ENCODE assay signal across 21 cellular contexts in the genomic region with DNA sequence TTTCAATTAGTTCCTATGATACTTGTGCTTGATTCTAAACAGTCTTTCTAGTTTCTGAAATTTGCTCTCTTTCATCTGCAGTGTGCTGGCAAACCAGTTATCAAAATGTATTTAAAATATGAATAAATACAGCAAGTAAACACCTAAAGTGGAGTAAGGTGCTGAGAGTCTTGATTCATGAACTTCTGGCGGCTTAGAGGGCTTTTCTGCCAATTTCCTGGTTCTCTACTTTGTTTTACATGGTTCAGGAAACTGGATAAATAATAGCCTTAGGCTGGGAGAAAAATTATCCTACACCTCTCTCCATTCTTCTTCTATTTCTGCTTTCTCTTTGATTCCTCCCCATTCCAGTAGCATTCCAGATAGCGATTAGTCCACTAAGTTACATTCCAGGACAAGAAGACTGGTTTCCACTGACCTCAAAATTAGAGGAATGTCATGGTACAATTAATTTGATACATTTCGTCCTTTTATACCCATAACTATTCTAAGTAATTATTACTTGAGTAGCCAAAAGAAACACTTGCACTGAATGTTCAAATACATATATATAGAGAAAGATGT. TPM values are rescaled to one million over a fixed set of nuclear protein-coding genes. Genes with fewer than 3 reads are reported as not detected.
DNase-seq lines count a peak whose midpoint lies in the region; FAIRE-seq and TF ChIP-seq lines count a peak whose summit lies in the region.
"Had no signal": no experiment of that assay in that cellular context is flagged by ENCODE, and none has a peak within 500 bp of the region (broad histone marks: within the 10 kb centered on the region; RNA-seq: fewer than 3 reads in every experiment).

No MANE protein-coding gene starts in this region.

- peaks cover 15% of the 10 kb centered on the region for H3K4me1 ChIP-seq in OCI-LY7 (ENCODE audit: insufficient read depth, low read length, poor library complexity, severe bottlenecking)
- peaks cover 2% of the 10 kb centered on the region for H3K4me1 ChIP-seq in endothelial cell of umbilical vein (ENCODE audit: control insufficient read depth, extremely low read depth, insufficient read depth, low read length)
- peaks cover 11% of the 10 kb centered on the region for H3K4me1 ChIP-seq in osteoblast (ENCODE audit: insufficient read depth, low read length)

- TF ChIP-seq CTCF in OCI-LY7 (conservative IDR thresholded peaks at IDR 0.05; ENCODE audit: low read length) = no peak
- TF ChIP-seq CTCF in endothelial cell of umbilical vein (IDR thresholded peaks at IDR 0.05; ENCODE audit: extremely low read depth in 1 of 2, insufficient read depth in 1 of 2, low read depth in 1 of 2, low read length in 2 of 2) = no peak
- no peak for TF ChIP-seq CTCF in osteoblast (IDR thresholded peaks at IDR 0.05; ENCODE audit: extremely low read depth, low read depth, low read length)

- no peaks in the 10 kb centered on the region for H3K9me2 ChIP-seq in OCI-LY7 (ENCODE audit: insufficient read depth, low read length)

- POLR2A ChIA-PET in OCI-LY7 (lab: Charles Lee) (interaction anchor here (0.6 to 1.2 kb wide), 2 partner anchors 24 to 245 kb away, joined by 3 to 5 read pairs; no protein-coding TSS in a partner anchor), endothelial cell of umbilical vein (lab: Charles Lee) (no interaction called here)

- H3K27me3 ChIP-seq in endothelial cell of umbilical vein (ENCODE audit: control insufficient read depth in 2 of 2, insufficient read depth in 2 of 2, low read length in 2 of 2) (no peaks in the 10 kb centered on the region), osteoblast (ENCODE audit: insufficient read depth, low read length) (no peaks in the 10 kb centered on the region)
- H3K27me3 ChIP-seq: dorsolateral prefrontal cortex, heart right ventricle, MG63, sigmoid colon had no signal

- CTCF ChIA-PET in OCI-LY7 (lab: Charles Lee; ENCODE audit: unreplicated experiment) (no interaction called here), endothelial cell of umbilical vein (lab: Charles Lee) (interaction anchor here (0.6 to 1.4 kb wide), 2 partner anchors 36 to 54 kb away, joined by 3 to 4 read pairs; no protein-coding TSS in a partner anchor)

- no peak overlapping the region for H2AFZ ChIP-seq in OCI-LY7 (ENCODE audit: low read length)
- no peak overlapping the region for H2AFZ ChIP-seq in endothelial cell of umbilical vein (ENCODE audit: low read depth, low read length)
- no peak overlapping the region for H2AFZ ChIP-seq in osteoblast (ENCODE audit: low read length)

- dilution Hi-C loops in endothelial cell of umbilical vein (cut with MboI; ENCODE audit: extremely low pct_ligation_motif_present, low sequenced_read_pairs) = no loop called here

- H3K9ac ChIP-seq in endothelial cell of umbilical vein (replicated peaks; ENCODE audit: extremely low read depth, insufficient read depth, low read length) = no peak overlapping the region

- TF ChIP-seq POLR2A in endothelial cell of umbilical vein (IDR thresholded peaks at IDR 0.05; ENCODE audit: low read depth, low read length) = no peak

- BruUV-seq in OCI-LY7 (replicated peaks; lab: Mats Ljungman, UMichigan) = TSS peak; percentile 1
- BruUV-seq in endothelial cell of umbilical vein (replicated peaks; lab: Mats Ljungman, UMichigan) = no TSS peak

- H3K36me3 ChIP-seq in OCI-LY7 (ENCODE audit: insufficient read depth, low read length) (no peaks in the 10 kb centered on the region), endothelial cell of umbilical vein (ENCODE audit: control insufficient read depth in 2 of 2, extremely low read depth in 1 of 2, insufficient read depth in 2 of 2, low read length in 2 of 2) (no peaks in the 10 kb centered on the region), osteoblast (ENCODE audit: insufficient read depth, low read length) (no peaks in the 10 kb centered on the region)
- H3K36me3 ChIP-seq: heart right ventricle, MG63, sigmoid colon had no signal

- H3K9me3 ChIP-seq in OCI-LY7 (ENCODE audit: low read length) = no peaks in the 10 kb centered on the region
- H3K9me3 ChIP-seq in endothelial cell of umbilical vein (replicated peaks; ENCODE audit: control insufficient read depth, insufficient read depth, low read length) = no peaks in the 10 kb centered on the region
- H3K9me3 ChIP-seq in osteoblast (ENCODE audit: low read depth, low read length) = no peaks in the 10 kb centered on the region
- H3K9me3 ChIP-seq: heart right ventricle, MG63, sigmoid colon had no signal

- H3K4me3 ChIP-seq in OCI-LY7 (ENCODE audit: low read depth, low read length, poor library complexity, severe bottlenecking) (no peak overlapping the region), endothelial cell of umbilical vein (replicated peaks in 1 of 3; ENCODE audit: insufficient read depth in 1 of 3, low read depth in 1 of 3, low read length in 3 of 3) (no peak overlapping the region), osteoblast (ENCODE audit: insufficient read depth, low read length) (no peak overlapping the region)
- H3K4me3 ChIP-seq: dorsolateral prefrontal cortex, heart right ventricle, MG63, sigmoid colon had no signal

- peaks cover 42% of the 10 kb centered on the region for H4K20me1 ChIP-seq in OCI-LY7 (ENCODE audit: insufficient read depth, low read length)
- peaks cover 3% of the 10 kb centered on the region for H4K20me1 ChIP-seq in endothelial cell of umbilical vein (replicated peaks; ENCODE audit: control insufficient read depth, extremely low read depth, insufficient read depth, low read length)
- H4K20me1 ChIP-seq in osteoblast (ENCODE audit: insufficient read depth, low read length) = peaks cover 10% of the 10 kb centered on the region

- peak; percentile 44 for DNase-seq in DMS53 (lab: John Stamatoyannopoulos, UW)
- no peak for DNase-seq in OCI-LY7 (ENCODE audit: low spot score)
- DNase-seq in endothelial cell of umbilical vein (ENCODE audit: low read depth, low spot score) = peak; percentile 28
- DNase-seq in osteoblast (ENCODE audit: insufficient read length, low spot score, missing footprints) = no peak
- DNase-seq in NCI-H1048 (lab: John Stamatoyannopoulos, UW) = no peak
- DNase-seq in hippocampal formation (lab: John Stamatoyannopoulos, UW) = no peak
- DNase-seq in activated naive CD4-positive, alpha-beta T cell treated with anti-CD3 and anti-CD28 coated beads, Interleukin-2, amount 50 U/mL, for 16 hours = no peak
- no peak for DNase-seq in activated effector memory CD4-positive, alpha-beta T cell treated with Interleukin-2 at 50 U/mL for 16 hours
- DNase-seq: activated CD4-positive, alpha-beta T cell treated with anti-CD3 and anti-CD28 coated beads for 48 hours; activated CD8-positive, alpha-beta memory T cell treated with anti-CD3 and anti-CD28 coated beads, Interleukin-2, amount 50 U/mL, for 4 hours; activated naive CD4-positive, alpha-beta T cell treated with Interleukin-2 at 50 U/mL for 16 hours; Calu3; dorsolateral prefrontal cortex; heart right ventricle; kidney; MG63; NCI-H1930; NCI-H526 treated with DMSO at 0.1 percent for 48 hours; sigmoid colon; substantia nigra had no signal

- peaks cover 100% of the 10 kb centered on the region for H3K79me2 ChIP-seq in OCI-LY7 (ENCODE audit: insufficient read depth, low read depth, low read length)
- peaks cover 2% of the 10 kb centered on the region for H3K79me2 ChIP-seq in endothelial cell of umbilical vein (ENCODE audit: control insufficient read depth, insufficient read depth, low read length)
- peaks cover 100% of the 10 kb centered on the region for H3K79me2 ChIP-seq in osteoblast (ENCODE audit: insufficient read depth, low read length)

- FAIRE-seq in endothelial cell of umbilical vein (lab: Jason Lieb, UNC) = peak; percentile 26
- FAIRE-seq: kidney, TTC549 had no signal

- H3K4me2 ChIP-seq in OCI-LY7 (ENCODE audit: low read length) (no peak overlapping the region), endothelial cell of umbilical vein (ENCODE audit: insufficient read depth, low read length) (no peak overlapping the region), osteoblast (ENCODE audit: insufficient read depth, low read length) (peak overlapping the region; percentile 43)

- H3K27ac ChIP-seq in OCI-LY7 (ENCODE audit: low read depth, low read length, poor library complexity, severe bottlenecking) (no peak overlapping the region), endothelial cell of umbilical vein (ENCODE audit: insufficient read depth, low read depth, low read length) (no peak overlapping the region), osteoblast (ENCODE audit: low read depth, low read length) (no peak overlapping the region)
- H3K27ac ChIP-seq: heart right ventricle had no signal

- H3K9me1 ChIP-seq in endothelial cell of umbilical vein (replicated peaks; ENCODE audit: control insufficient read depth, extremely low read depth, insufficient read depth, low read length) = no peaks in the 10 kb centered on the region

- intact Hi-C loops in OCI-LY7 (cut with micrococcal nuclease; ENCODE audit: unreplicated experiment) (no loop called here), endothelial cell of umbilical vein (cut with micrococcal nuclease) (no loop called here)

TF ChIP-seq in endothelial cell of umbilical vein, 7 proteins besides CTCF, POLR2A, EP300 and RAD21:
- TF ChIP-seq EZH2 (IDR thresholded peaks at IDR 0.05; ENCODE audit: borderline replicate concordance, low read depth, low read length, severe bottlenecking) (no peak), FOS (IDR thresholded peaks at IDR 0.05; ENCODE audit: borderline replicate concordance, insufficient read depth, low read length) (no peak), GATA2 (IDR thresholded peaks at IDR 0.05; ENCODE audit: insufficient read depth, insufficient read length, low read depth, low read length) (no peak), MYC (IDR thresholded peaks at IDR 0.05; ENCODE audit: low read depth, low read length) (no peak), JUN (IDR thresholded peaks at IDR 0.05; ENCODE audit: borderline replicate concordance, insufficient read depth, insufficient read length, low read depth) (no peak), POLR2AphosphoS5 (IDR thresholded peaks at IDR 0.05; ENCODE audit: insufficient read depth, low read depth, low read length) (no peak)
- TF ChIP-seq, protein P1, sequence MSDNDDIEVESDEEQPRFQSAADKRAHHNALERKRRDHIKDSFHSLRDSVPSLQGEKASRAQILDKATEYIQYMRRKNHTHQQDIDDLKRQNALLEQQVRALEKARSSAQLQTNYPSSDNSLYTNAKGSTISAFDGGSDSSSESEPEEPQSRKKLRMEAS (IDR thresholded peaks at IDR 0.05; ENCODE audit: insufficient read depth, insufficient read length) = no peak

RNA-seq across cellular contexts. Expression of a gene that starts 14.9 kb away (rescaled TPM):
- total RNA-seq in OCI-LY7 (2014; rRNA removed; shearing (Covaris generic)) = 62.8 and 74.9 TPM in 2 replicates
- 58.5 and 61.7 TPM in 2 replicates for total RNA-seq in OCI-LY7 (2022)
- 28.0 and 38.0 TPM in 2 replicates for total RNA-seq in endothelial cell of umbilical vein
- polyA plus RNA-seq in endothelial cell of umbilical vein = 4.2 and 6.4 TPM in 2 replicates
- 9.1 and 10.9 TPM in 2 replicates for polyA plus RNA-seq in endothelial cell of umbilical vein (2011; cell fraction: cytosol; rRNA removed)
- 31.8 and 32.5 TPM in 2 replicates for polyA plus RNA-seq in endothelial cell of umbilical vein (2011; cell fraction: nucleus; rRNA removed)
- 9.8 and 13.9 TPM in 2 replicates for polyA plus RNA-seq in endothelial cell of umbilical vein (2012)
- polyA minus RNA-seq in endothelial cell of umbilical vein = 25.8 and 32.6 TPM in 2 replicates
- polyA minus RNA-seq in endothelial cell of umbilical vein (2011; cell fraction: cytosol; rRNA and poly(A)+ RNA removed) = 32.1 TPM
- polyA minus RNA-seq in endothelial cell of umbilical vein (2011; cell fraction: nucleus; rRNA and poly(A)+ RNA removed) = 66.1 and 75.9 TPM in 2 replicates
- total RNA-seq in osteoblast = 89.3 and 99.9 TPM in 2 replicates

Comparison
In these comparisons a context has a peak if more than half of its experiments do, and no peak if none do; other contexts are left out.
1. DNase-seq: peak in DMS53 (single experiment) and endothelial cell of umbilical vein (single experiment); none in OCI-LY7 (single experiment), osteoblast (single experiment), NCI-H1048 (single experiment), hippocampal formation (0 of 2), activated naive CD4-positive, alpha-beta T cell treated with anti-CD3 and anti-CD28 coated beads, Interleukin-2, amount 50 U/mL, for 16 hours (single experiment) and activated effector memory CD4-positive, alpha-beta T cell treated with Interleukin-2 at 50 U/mL for 16 hours (single experiment).